In the genomic region with DNA sequence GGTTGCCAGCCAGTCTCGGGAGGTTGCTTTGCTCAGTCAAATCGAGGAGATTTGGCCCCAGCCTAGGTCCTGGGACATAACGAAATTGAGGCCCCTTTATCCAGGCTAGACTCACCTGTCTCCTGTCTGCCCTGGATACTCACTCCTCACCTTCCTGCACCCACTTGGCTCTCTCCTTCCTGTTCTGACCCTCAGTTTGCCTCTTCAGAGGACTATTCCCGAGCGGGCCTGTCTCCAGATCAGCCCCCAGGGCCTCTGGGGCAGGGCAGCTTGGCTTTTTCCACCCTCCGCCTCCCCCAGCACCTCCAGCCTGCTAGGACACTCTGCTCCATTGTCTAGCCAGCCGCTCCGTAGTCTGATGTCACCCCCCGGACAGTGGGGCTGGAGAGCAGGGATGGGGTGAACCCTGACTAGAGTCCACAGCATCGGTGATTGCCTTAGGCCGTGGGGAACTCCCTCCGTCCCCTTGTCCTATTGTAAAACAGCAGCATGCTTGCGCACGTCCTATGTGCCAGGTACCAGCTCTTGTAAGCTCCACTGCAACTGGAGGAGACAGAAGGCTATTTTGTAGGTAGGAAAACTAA, we compare ENCODE assay signal across 28 cellular contexts. TPM values are rescaled to one million over a fixed set of nuclear protein-coding genes. Genes with fewer than 3 reads are reported as not detected.
DNase-seq lines count a peak whose midpoint lies in the region; ATAC-seq and TF ChIP-seq lines count a peak whose summit lies in the region.
"Had no signal": no experiment of that assay in that cellular context is flagged by ENCODE, and none has a peak within 500 bp of the region (broad histone marks: within the 10 kb centered on the region; RNA-seq: fewer than 3 reads in every experiment).

No MANE protein-coding gene starts in this region.

- intact Hi-C loops in Caco-2 (cut with micrococcal nuclease; ENCODE audit: unreplicated experiment), result loop anchor here (10.0 kb wide), 1 partner anchor 139 kb away; the partner anchor contains the start of gene ANKRD40

- H3K27me3 Mint-ChIP-seq in Caco-2 (ENCODE audit: insufficient read depth, unreplicated experiment), result no peaks in the 10 kb centered on the region
- H3K27me3 Mint-ChIP-seq in HFFc6 (ENCODE audit: insufficient read depth), result peaks cover 2% of the 10 kb centered on the region; the same call in 1 of the 2 replicates
- no peaks in the 10 kb centered on the region for H3K27me3 Mint-ChIP-seq in osteocyte (ENCODE audit: unreplicated experiment)
- H3K27me3 Mint-ChIP-seq: dendritic cell treated with granulocyte-macrophage colony-stimulating factor and Interleukin-4, amounts not matched to agents 40 ng/mL and 50 ng/mL, for 4 days had no signal

- DNase-seq in Caco-2, result peak; percentile 42 to 66
- DNase-seq in HFFc6, result no peak
- DNase-seq in foreskin keratinocyte, result no peak
- peak; percentile 77 for DNase-seq in osteocyte (ENCODE audit: extremely low spot score, unreplicated experiment)
- DNase-seq in NOMO-1 (lab: John Stamatoyannopoulos, UW; ENCODE audit: unreplicated experiment in 2 of 2), result no peak
- DNase-seq in NCI-H2029 (lab: John Stamatoyannopoulos, UW), result no peak
- DNase-seq in H4 (ENCODE audit: low spot score), result no peak
- no peak for DNase-seq in NOMO-1 treated with dmso at 0.1 percent for 144 hours (lab: John Stamatoyannopoulos, UW; ENCODE audit: unreplicated experiment)
- DNase-seq: activated CD4-positive, alpha-beta T cell treated with anti-CD3 and anti-CD28 coated beads, Interleukin-2, amount 50 U/mL, for 4 hours; activated T-cell treated with anti-CD3 and anti-CD28 coated beads, Interleukin-2, amount 50 U/mL, for 1 hour; amniotic stem cell; EL; foreskin fibroblast; GOT3; KBM-7; MM.1S; NCI-H1417 treated with DMSO at 0.1 percent for 48 hours; NCI-H510A; occipital lobe; right cardiac atrium; stimulated activated CD4-positive, alpha-beta T cell treated with anti-CD3 and anti-CD28 coated beads, Interleukin-15, amount 100 ng/mL, for 24 hours; WERI-Rb-1 had no signal

- no peaks in the 10 kb centered on the region for H3K9me3 ChIP-seq in Caco-2

- no TSS peak for BruUV-seq in Caco-2 (replicated peaks; lab: Mats Ljungman, UMichigan)

- H3K4me3 ChIP-seq in Caco-2 (ENCODE audit: low read depth, low read length), result no peak overlapping the region
- H3K4me3 ChIP-seq: SK-N-MC had no signal

- CTCF ChIA-PET in Caco-2 (lab: Charles Lee), result interaction anchor here (0.9 to 13.7 kb wide), 5 partner anchors 9 to 106 kb away, joined by 3 to 247 read pairs (median 6); partner anchors contain the start of gene TOB1

- H3K9me3 Mint-ChIP-seq in Caco-2 (ENCODE audit: unreplicated experiment), result no peaks in the 10 kb centered on the region
- H3K9me3 Mint-ChIP-seq in HFFc6, result no peaks in the 10 kb centered on the region
- no peaks in the 10 kb centered on the region for H3K9me3 Mint-ChIP-seq in osteocyte (ENCODE audit: unreplicated experiment)
- H3K9me3 Mint-ChIP-seq: T-helper 2 cell treated with Interferon-gamma antibody and Interleukin-4, amounts not matched to agents 5 μg/mL and 100 μg/mL, for 36 hours had no signal

- H3K27me3 ChIP-seq in Caco-2 (replicated peaks; ENCODE audit: control insufficient read depth, insufficient read depth, low read length), result no peaks in the 10 kb centered on the region
- no peaks in the 10 kb centered on the region for H3K27me3 ChIP-seq in foreskin keratinocyte

- peak; percentile 11 for ATAC-seq in foreskin keratinocyte
- ATAC-seq: right cardiac atrium had no signal

- peak overlapping the region; percentile 31 for H3K27ac ChIP-seq in foreskin keratinocyte
- H3K27ac ChIP-seq: SK-N-MC, WERI-Rb-1 had no signal

- peaks cover 23% of the 10 kb centered on the region for H3K4me1 ChIP-seq in Caco-2
- H3K4me1 ChIP-seq in foreskin keratinocyte, result peaks cover 14% of the 10 kb centered on the region

- no peaks in the 10 kb centered on the region for H3K36me3 ChIP-seq in Caco-2 (ENCODE audit: control insufficient read depth, insufficient read depth, low read length)
- H3K36me3 ChIP-seq: WERI-Rb-1 had no signal

- H3K27ac Mint-ChIP-seq in Caco-2 (ENCODE audit: unreplicated experiment), result no peak overlapping the region
- H3K27ac Mint-ChIP-seq in HFFc6, result peak overlapping the region; percentile 88
- no peak overlapping the region for H3K27ac Mint-ChIP-seq in osteocyte (ENCODE audit: unreplicated experiment)
- H3K27ac Mint-ChIP-seq: dendritic cell treated with granulocyte-macrophage colony-stimulating factor and Interleukin-4, amounts not matched to agents 40 ng/mL and 50 ng/mL, for 4 days; T-helper 2 cell treated with Interferon-gamma antibody and Interleukin-4, amounts not matched to agents 5 μg/mL and 100 μg/mL, for 36 hours had no signal

- TF ChIP-seq CTCF in Caco-2 (IDR thresholded peaks at IDR 0.05; ENCODE audit: insufficient read depth in 1 of 2, low read depth in 1 of 2, low read length in 1 of 2, severe bottlenecking in 1 of 2, unreplicated experiment in 1 of 2) (no peak), HFFc6 (IDR thresholded peaks at IDR 0.05) (no peak), foreskin keratinocyte (conservative IDR thresholded peaks at IDR 0.05) (no peak), osteocyte (IDR thresholded peaks at IDR 0.05) (no peak)

- H3K36me3 Mint-ChIP-seq in Caco-2 (ENCODE audit: insufficient read depth, unreplicated experiment), result no peaks in the 10 kb centered on the region
- H3K36me3 Mint-ChIP-seq in HFFc6 (ENCODE audit: low read depth), result no peaks in the 10 kb centered on the region
- no peaks in the 10 kb centered on the region for H3K36me3 Mint-ChIP-seq in osteocyte (ENCODE audit: unreplicated experiment)

- H3K4me1 Mint-ChIP-seq in Caco-2 (ENCODE audit: low read depth, unreplicated experiment), result peaks cover 10% of the 10 kb centered on the region
- peaks cover 31% of the 10 kb centered on the region for H3K4me1 Mint-ChIP-seq in HFFc6 (ENCODE audit: low read depth)
- H3K4me1 Mint-ChIP-seq in osteocyte (ENCODE audit: unreplicated experiment), result peaks cover 5% of the 10 kb centered on the region

- no peak overlapping the region for H3K4me3 Mint-ChIP-seq in Caco-2 (ENCODE audit: unreplicated experiment)
- no peak overlapping the region for H3K4me3 Mint-ChIP-seq in HFFc6
- no peak overlapping the region for H3K4me3 Mint-ChIP-seq in osteocyte (ENCODE audit: unreplicated experiment)
- H3K4me3 Mint-ChIP-seq: CD14-positive monocyte; dendritic cell treated with granulocyte-macrophage colony-stimulating factor and Interleukin-4, amounts not matched to agents 40 ng/mL and 50 ng/mL, for 4 days; T-helper 2 cell treated with Interferon-gamma antibody and Interleukin-4, amounts not matched to agents 5 μg/mL and 100 μg/mL, for 36 hours had no signal

- POLR2A ChIA-PET in Caco-2 (lab: Charles Lee), result interaction anchor here (1.7 kb wide), 1 partner anchor 22 kb away, joined by 15 read pairs; the partner anchor contains the start of gene TOB1

RNA-seq across cellular contexts. Expression of gene WFIKKN2, which starts 8.8 kb away (rescaled TPM):
- total RNA-seq in Caco-2 (2022) (not detected in 2 replicates), foreskin keratinocyte (not detected in 2 replicates), osteocyte (not detected in 2 replicates)
- total RNA-seq in HFFc6 (2021; fragmentation: NEBNext Ultra II Directional; extraction: Animal tissue kit (Norgen Biotek cat#: 25700)), result under 1 TPM in 3 of 6 experiments, not detected in 3; 0.05 to 0.07 (median 0.05) TPM
- not detected in 2 replicates for polyA plus RNA-seq in foreskin keratinocyte
- not detected in 2 replicates for total RNA-seq in H4 (2014; rRNA removed; shearing (Covaris generic))
- total RNA-seq: lung microvascular endothelial cell, RPMI7951 had no signal
- polyA plus RNA-seq: CD14-positive monocyte had no signal

RNA-seq across cellular contexts. Expression of gene TOB1, which starts 21.9 kb away (rescaled TPM):
- 114 TPM in 2 replicates for total RNA-seq in Caco-2 (2022)
- total RNA-seq in HFFc6 (2021; fragmentation: NEBNext Ultra II Directional; extraction: Animal tissue kit (Norgen Biotek cat#: 25700)), result 10 to 100 TPM; 76.3 to 94.1 (median 89.1) TPM
- total RNA-seq in foreskin keratinocyte, result 45.2 and 49.1 TPM in 2 replicates
- polyA plus RNA-seq in foreskin keratinocyte, result 31.7 and 35.3 TPM in 2 replicates
- total RNA-seq in osteocyte, result 34.2 and 40.1 TPM in 2 replicates
- total RNA-seq in H4 (2014; rRNA removed; shearing (Covaris generic)), result 3.1 and 7.0 TPM in 2 replicates

Comparison
In these comparisons a context has a peak if more than half of its experiments do, and no peak if none do; other contexts are left out.
1. DNase-seq: peak in Caco-2 (2 of 2) and osteocyte (single experiment); none in HFFc6 (single experiment), foreskin keratinocyte (0 of 2), NOMO-1 (0 of 2), NCI-H2029 (single experiment), H4 (single experiment) and NOMO-1 treated with dmso at 0.1 percent for 144 hours (single experiment).